Comparison of ENCODE assay signal across 8 cellular contexts in genomic region chr11:70650075-70650909, GRCh38.
DNase-seq lines count a peak whose midpoint lies in the region; ATAC-seq and TF ChIP-seq lines count a peak whose summit lies in the region.

No MANE protein-coding gene starts in this region.

- H3K27ac ChIP-seq in Peyer's patch (no peak overlapping the region), mesenchymal stem cell (ENCODE audit: low read length, poor library complexity, severe bottlenecking) (no peak overlapping the region)

- no peak overlapping the region for H2AK5ac ChIP-seq in mesenchymal stem cell (ENCODE audit: low read length, severe bottlenecking)

- H4K91ac ChIP-seq in mesenchymal stem cell (ENCODE audit: low read length) = no peak overlapping the region

- H2BK15ac ChIP-seq in mesenchymal stem cell (ENCODE audit: low read depth, poor library complexity, severe bottlenecking) = no peak overlapping the region

- H2AFZ ChIP-seq in mesenchymal stem cell (ENCODE audit: low read depth, low read length) = no peak overlapping the region

- H3K14ac ChIP-seq in mesenchymal stem cell (ENCODE audit: low read length in 2 of 2) = no peak overlapping the region

- H3K79me1 ChIP-seq in mesenchymal stem cell (replicated peaks; ENCODE audit: low read length, poor library complexity, severe bottlenecking) = peaks cover 9% of the 10 kb centered on the region

- no peak overlapping the region for H2BK12ac ChIP-seq in mesenchymal stem cell (ENCODE audit: low read length in 2 of 2)

- no peak for ATAC-seq in GM21515 (IDR thresholded peaks at IDR 0.05; ENCODE audit: unreplicated experiment)

- no peak overlapping the region for H3K9ac ChIP-seq in mesenchymal stem cell (ENCODE audit: low read length)

- TF ChIP-seq CTCF in Peyer's patch (IDR thresholded peaks at IDR 0.05) (no peak), choroid plexus epithelial cell (conservative IDR thresholded peaks at IDR 0.05; ENCODE audit: low read depth, low read length) (no peak), type B pancreatic cell (conservative IDR thresholded peaks at IDR 0.05) (no peak)

- H3K4me1 ChIP-seq in Peyer's patch (no peaks in the 10 kb centered on the region), mesenchymal stem cell (ENCODE audit: control insufficient read depth, insufficient read depth, low read depth, low read length) (no peaks in the 10 kb centered on the region)

- no peaks in the 10 kb centered on the region for H3K36me3 Mint-ChIP-seq in type B pancreatic cell

- H3K27me3 Mint-ChIP-seq in type B pancreatic cell = peaks cover 3% of the 10 kb centered on the region

- no peaks in the 10 kb centered on the region for H3K36me3 ChIP-seq in Peyer's patch
- H3K36me3 ChIP-seq in mesenchymal stem cell (ENCODE audit: control insufficient read depth in 1 of 2, insufficient read depth in 2 of 2, low read depth in 1 of 2, low read length in 2 of 2) = no peaks in the 10 kb centered on the region

- H3K9me3 Mint-ChIP-seq in type B pancreatic cell = no peaks in the 10 kb centered on the region

- H3K4me3 Mint-ChIP-seq in type B pancreatic cell = no peak overlapping the region

- H3K27me3 ChIP-seq in Peyer's patch (no peaks in the 10 kb centered on the region), mesenchymal stem cell (ENCODE audit: control insufficient read depth in 1 of 2, insufficient read depth in 1 of 2, low read length in 2 of 2) (peaks cover 4 to 10% of the 10 kb centered on the region in 2 experiments)

- no peak overlapping the region for H3K18ac ChIP-seq in mesenchymal stem cell (ENCODE audit: low read depth in 1 of 2, low read length in 2 of 2)

- TF ChIP-seq POLR2A in Peyer's patch (IDR thresholded peaks at IDR 0.05) = no peak

- H2BK5ac ChIP-seq in mesenchymal stem cell (ENCODE audit: low read depth, low read length, poor library complexity, severe bottlenecking) = no peak overlapping the region

- no peak overlapping the region for H3K4me2 ChIP-seq in mesenchymal stem cell (ENCODE audit: low read length, poor library complexity, severe bottlenecking)

- no peak overlapping the region for H3K23ac ChIP-seq in mesenchymal stem cell (ENCODE audit: low read length in 2 of 2)

- DNase-seq in activated CD8-positive, alpha-beta memory T cell treated with anti-CD3 and anti-CD28 coated beads for 24 hours = peak; percentile 60
- no peak for DNase-seq in activated CD8-positive, alpha-beta memory T cell treated with anti-CD3 and anti-CD28 coated beads, Interleukin-2, amount 50 U/mL, for 4 hours
- DNase-seq in Peyer's patch (peak in 2 of 3 donors; percentile 18 to 56), choroid plexus epithelial cell (ENCODE audit: low read depth) (peak; percentile 74), mesenchymal stem cell (peak; percentile 75), type B pancreatic cell (ENCODE audit: extremely low spot score, unreplicated experiment) (peak; percentile 84), COR-L47 (lab: John Stamatoyannopoulos, UW) (no peak)

- 51% methylated on average over 4 of the region's 4 CpGs for WGBS in mesenchymal stem cell

- no peak overlapping the region for H4K8ac ChIP-seq in mesenchymal stem cell (ENCODE audit: low read length)

- H3K9me3 ChIP-seq in Peyer's patch (no peaks in the 10 kb centered on the region), mesenchymal stem cell (ENCODE audit: control insufficient read depth, low read length) (no peaks in the 10 kb centered on the region)

- H3K4ac ChIP-seq in mesenchymal stem cell (ENCODE audit: low read depth in 1 of 2, low read length in 2 of 2) = no peak overlapping the region

- H3K4me3 ChIP-seq in Peyer's patch (no peak overlapping the region), choroid plexus epithelial cell (ENCODE audit: low read depth, low read length) (no peak overlapping the region), mesenchymal stem cell (ENCODE audit: insufficient read depth in 1 of 2, low read depth in 1 of 2, low read length in 2 of 2) (no peak overlapping the region)

- no peak overlapping the region for H2BK120ac ChIP-seq in mesenchymal stem cell (ENCODE audit: low read depth, low read length)

- no peak overlapping the region for H3K27ac Mint-ChIP-seq in type B pancreatic cell

- H3K4me1 Mint-ChIP-seq in type B pancreatic cell (ENCODE audit: unreplicated experiment) = peaks cover 1% of the 10 kb centered on the region

Comparison
In these comparisons a context has a peak if more than half of its experiments do, and no peak if none do; other contexts are left out.
1. DNase-seq: peak in activated CD8-positive, alpha-beta memory T cell treated with anti-CD3 and anti-CD28 coated beads for 24 hours (single experiment), Peyer's patch (2 of 3), choroid plexus epithelial cell (single experiment), mesenchymal stem cell (single experiment) and type B pancreatic cell (single experiment); none in activated CD8-positive, alpha-beta memory T cell treated with anti-CD3 and anti-CD28 coated beads, Interleukin-2, amount 50 U/mL, for 4 hours (single experiment) and COR-L47 (single experiment).